Comparison of ENCODE assay signal across 9 cellular contexts in genomic region chr3:157572559-157573270, GRCh38.
DNase-seq lines count a peak whose midpoint lies in the region; ATAC-seq and TF ChIP-seq lines count a peak whose summit lies in the region.
"Had no signal": no experiment of that assay in that cellular context is flagged by ENCODE, and none has a peak within 500 bp of the region (broad histone marks: within the 10 kb centered on the region; RNA-seq: fewer than 3 reads in every experiment).

No MANE protein-coding gene starts in this region.

- H3K4me1 Mint-ChIP-seq in activated T-cell treated with anti-CD3 and anti-CD28 coated beads, Interleukin-2, amount 50 U/mL, for 4 hours (ENCODE audit: low read depth) = no peaks in the 10 kb centered on the region
- H3K4me1 Mint-ChIP-seq: activated B cell treated with CpG ODN at 0.5 μM for 24 hours had no signal

- peak; percentile 40 to 55 for TF ChIP-seq CTCF in suprapubic skin (IDR thresholded peaks at IDR 0.05)

- no CpG with 5 or more reads among the region's 8 CpGs for WGBS in iPS DF 6.9 (ENCODE audit: insufficient coverage, insufficient read length)
- WGBS in suprapubic skin = 72% methylated on average over 8 of the region's 8 CpGs

- no peak overlapping the region for H3K4me3 Mint-ChIP-seq in activated T-cell treated with anti-CD3 and anti-CD28 coated beads, Interleukin-2, amount 50 U/mL, for 4 hours
- H3K4me3 Mint-ChIP-seq: activated B cell treated with CpG ODN at 0.5 μM for 24 hours had no signal

- no peak for TF ChIP-seq POLR2A in suprapubic skin (IDR thresholded peaks at IDR 0.05)

- DNase-seq in COLO829 (ENCODE audit: low spot score) (peak; percentile 57), NCI-H2171 treated with DMSO at 0.1 percent for 48 hours (lab: John Stamatoyannopoulos, UW) (peak; percentile 73), amniotic epithelial cell (ENCODE audit: low read depth) (peak; percentile 59), iPS DF 6.9 (ENCODE audit: low read depth, low spot score) (peak; percentile 41), suprapubic skin (ENCODE audit: low spot score in 2 of 2) (no peak)
- no peak for DNase-seq in activated T-cell treated with anti-CD3 and anti-CD28 coated beads, Interleukin-2, amount 50 U/mL, for 4 hours
- DNase-seq: activated B cell treated with CpG ODN at 0.5 μM for 24 hours had no signal

- H3K27ac ChIP-seq in iPS DF 6.9 (ENCODE audit: low read length) (no peak overlapping the region), suprapubic skin (no peak overlapping the region)

- H3K9me3 ChIP-seq in iPS DF 6.9 (ENCODE audit: control insufficient read depth, insufficient read depth, low read length) (no peaks in the 10 kb centered on the region), suprapubic skin (no peaks in the 10 kb centered on the region)

- H3K4me3 ChIP-seq in iPS DF 6.9 (ENCODE audit: low read length) = no peak overlapping the region
- no peak overlapping the region for H3K4me3 ChIP-seq in suprapubic skin

- ATAC-seq in GM18867 (IDR thresholded peaks at IDR 0.05; ENCODE audit: unreplicated experiment) = peak; percentile 79
- ATAC-seq in HG03159 (IDR thresholded peaks at IDR 0.05; ENCODE audit: unreplicated experiment) = peak; percentile 45
- ATAC-seq in activated T-cell treated with anti-CD3 and anti-CD28 coated beads, Interleukin-2, amount 50 U/mL, for 4 hours = no peak

- H3K4me1 ChIP-seq in iPS DF 6.9 (ENCODE audit: control insufficient read depth, insufficient read depth, low read length) (no peaks in the 10 kb centered on the region), suprapubic skin (peaks cover 11% of the 10 kb centered on the region)

- no peak for TF ChIP-seq EP300 in suprapubic skin (IDR thresholded peaks at IDR 0.05)

- H3K27me3 Mint-ChIP-seq in activated T-cell treated with anti-CD3 and anti-CD28 coated beads, Interleukin-2, amount 50 U/mL, for 4 hours (ENCODE audit: low read depth) = peaks cover 12% of the 10 kb centered on the region

- H3K27me3 ChIP-seq in iPS DF 6.9 (ENCODE audit: control insufficient read depth, insufficient read depth, low read length) (no peaks in the 10 kb centered on the region), suprapubic skin (no peaks in the 10 kb centered on the region)

- no peaks in the 10 kb centered on the region for H3K9me3 Mint-ChIP-seq in activated T-cell treated with anti-CD3 and anti-CD28 coated beads, Interleukin-2, amount 50 U/mL, for 4 hours
- H3K9me3 Mint-ChIP-seq: activated B cell treated with CpG ODN at 0.5 μM for 24 hours had no signal

- no peaks in the 10 kb centered on the region for H3K36me3 Mint-ChIP-seq in activated T-cell treated with anti-CD3 and anti-CD28 coated beads, Interleukin-2, amount 50 U/mL, for 4 hours (ENCODE audit: insufficient read depth)

- H3K36me3 ChIP-seq in iPS DF 6.9 (ENCODE audit: control insufficient read depth, insufficient read depth, low read length) (no peaks in the 10 kb centered on the region), suprapubic skin (no peaks in the 10 kb centered on the region)

Comparison
In these comparisons a context has a peak if more than half of its experiments do, and no peak if none do; other contexts are left out.
1. DNase-seq: peak in COLO829 (single experiment), NCI-H2171 treated with DMSO at 0.1 percent for 48 hours (single experiment), amniotic epithelial cell (single experiment) and iPS DF 6.9 (single experiment); none in suprapubic skin (0 of 2) and activated T-cell treated with anti-CD3 and anti-CD28 coated beads, Interleukin-2, amount 50 U/mL, for 4 hours (single experiment).
2. ATAC-seq: peak in GM18867 (single experiment) and HG03159 (single experiment); none in activated T-cell treated with anti-CD3 and anti-CD28 coated beads, Interleukin-2, amount 50 U/mL, for 4 hours (0 of 2).